In genomic region chr7:5689118-5689517, GRCh38 we compare ENCODE assay signal across 8 cellular contexts.
A peak's percentile ranks its signal among the peaks of the same experiment; 100 is the strongest.
DNase-seq lines count a peak whose midpoint lies in the region; ATAC-seq and TF ChIP-seq lines count a peak whose summit lies in the region.
"Had no signal": no experiment of that assay in that cellular context is flagged by ENCODE, and none has a peak within 500 bp of the region (broad histone marks: within the 10 kb centered on the region; RNA-seq: fewer than 3 reads in every experiment).

No MANE protein-coding gene starts in this region.

- no peak for ATAC-seq in PC-3
- no peak for ATAC-seq in memory B cell (ENCODE audit: low read depth)
- ATAC-seq in HG03469 (IDR thresholded peaks at IDR 0.05; ENCODE audit: unreplicated experiment): no peak

- WGBS in suprapubic skin: 67% methylated on average over 5 of the region's 5 CpGs
- WGBS in testis, 2 donors: 84 to 90% methylated on average over 5 of the region's 5 CpGs

- no peak overlapping the region for H3K9ac ChIP-seq in PC-3 (ENCODE audit: low read length)

- no peak overlapping the region for H2AFZ ChIP-seq in PC-3 (ENCODE audit: low read length)

- no peak overlapping the region for H3K4me2 ChIP-seq in PC-3 (ENCODE audit: low read length)

- TF ChIP-seq CTCF in PC-3 (conservative IDR thresholded peaks at IDR 0.05; ENCODE audit: low read depth, low read length) (no peak), suprapubic skin (IDR thresholded peaks at IDR 0.05) (no peak), testis (IDR thresholded peaks at IDR 0.05) (no peak)

- H3K4me3 ChIP-seq in PC-3 (ENCODE audit: low read length) (no peak overlapping the region), suprapubic skin (no peak overlapping the region), testis (no peak overlapping the region)

- BruUV-seq in PC-3 (replicated peaks; lab: Mats Ljungman, UMichigan): no TSS peak

- H3K27me3 ChIP-seq in PC-3 (ENCODE audit: low read length) (no peaks in the 10 kb centered on the region), suprapubic skin (no peaks in the 10 kb centered on the region), testis (no peaks in the 10 kb centered on the region)

- peak overlapping the region; percentile 88 for H3K27ac Mint-ChIP-seq in memory B cell

- POLR2A ChIA-PET in PC-3 (lab: Charles Lee; ENCODE audit: unreplicated experiment): no interaction called here

- H3K9me2 ChIP-seq in PC-3 (replicated peaks; ENCODE audit: low read length): no peaks in the 10 kb centered on the region

- H4K20me1 ChIP-seq in PC-3 (ENCODE audit: low read length): no peaks in the 10 kb centered on the region

- peak overlapping the region; percentile 24 for H3K4me3 Mint-ChIP-seq in memory B cell

- H3K36me3 Mint-ChIP-seq in memory B cell: peaks cover 17% of the 10 kb centered on the region

- H3F3A ChIP-seq in PC-3 (ENCODE audit: low read length, unreplicated experiment): peaks cover 9% of the 10 kb centered on the region

- CTCF ChIA-PET in PC-3 (lab: Charles Lee): no interaction called here

- no peaks in the 10 kb centered on the region for H3K9me3 Mint-ChIP-seq in memory B cell

- no peaks in the 10 kb centered on the region for H3K27me3 Mint-ChIP-seq in memory B cell

- no peaks in the 10 kb centered on the region for H3K9me3 ChIP-seq in PC-3 (ENCODE audit: low read length)
- H3K9me3 ChIP-seq in suprapubic skin: no peaks in the 10 kb centered on the region
- no peaks in the 10 kb centered on the region for H3K9me3 ChIP-seq in testis

- intact Hi-C loops in PC-3 (cut with micrococcal nuclease): no loop called here
- intact Hi-C loops in testis (cut with DNase I; ENCODE audit: low total_unique reads): no loop called here

- no peak for TF ChIP-seq EP300 in suprapubic skin (IDR thresholded peaks at IDR 0.05)

- DNase-seq in PC-3: no peak
- DNase-seq in activated naive CD4-positive, alpha-beta T cell treated with anti-CD3 and anti-CD28 coated beads, Interleukin-2, amount 50 U/mL, for 16 hours: peak; percentile 71
- no peak for DNase-seq in memory B cell (ENCODE audit: low spot score in 2 of 2)
- DNase-seq in suprapubic skin (ENCODE audit: low spot score in 2 of 2): no peak
- no peak for DNase-seq in NCI-H2196 (lab: John Stamatoyannopoulos, UW; ENCODE audit: unreplicated experiment)
- DNase-seq in testis: no peak
- DNase-seq: NCI-H524 treated with DMSO at 0.1 percent for 48 hours had no signal

- peaks cover 46% of the 10 kb centered on the region for H3K4me1 ChIP-seq in PC-3 (ENCODE audit: insufficient read depth, low read length)
- peaks cover 58% of the 10 kb centered on the region for H3K4me1 ChIP-seq in suprapubic skin
- H3K4me1 ChIP-seq in testis: peaks cover 49% of the 10 kb centered on the region

- peaks cover 19% of the 10 kb centered on the region for H3K79me2 ChIP-seq in PC-3 (ENCODE audit: low read length)

- H3K36me3 ChIP-seq in PC-3 (ENCODE audit: low read depth, low read length) (0 out of 2 replicates have a peak, but pooled peaks cover 2% of the 10 kb centered on the region), suprapubic skin (peaks cover 17% of the 10 kb centered on the region), testis (ENCODE audit: low read depth, missing control alignments) (no peaks in the 10 kb centered on the region)

- H3K4me1 Mint-ChIP-seq in memory B cell: peaks cover 44% of the 10 kb centered on the region

- H3K27ac ChIP-seq in PC-3 (ENCODE audit: low read length) (0 out of 2 replicates have a peak overlapping the region, but pooled peaks have one; percentile 14), suprapubic skin (peak overlapping the region; percentile 82), testis (peak overlapping the region in 1 of 2 donors; percentile 81)

- TF ChIP-seq POLR2A in suprapubic skin (IDR thresholded peaks at IDR 0.05): no peak
- TF ChIP-seq POLR2A in testis (IDR thresholded peaks at IDR 0.05): no peak
